In the genomic region with DNA sequence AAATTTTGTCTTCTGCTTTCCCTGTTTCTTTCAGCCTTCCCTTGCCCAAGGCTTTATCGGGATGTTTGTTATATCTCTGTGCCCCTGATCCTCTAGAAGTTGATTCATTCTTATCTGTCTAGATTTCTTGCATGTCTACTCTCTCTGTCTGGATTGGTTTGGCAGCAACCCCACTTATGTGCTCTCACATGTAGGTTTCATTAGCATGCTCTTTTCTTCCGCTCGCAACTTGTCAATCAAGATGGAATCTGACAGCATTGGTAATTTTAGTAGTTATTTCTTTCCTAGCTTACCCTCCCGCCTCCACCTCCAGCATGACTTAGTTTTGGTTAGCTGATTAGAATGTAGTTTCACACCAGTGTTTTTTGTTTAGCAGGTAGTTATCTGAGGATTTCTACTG, we compare ENCODE assay signal across 21 cellular contexts. TPM values are rescaled to one million over a fixed set of nuclear protein-coding genes. Genes with fewer than 3 reads are reported as not detected.
DNase-seq lines count a peak whose midpoint lies in the region; FAIRE-seq and TF ChIP-seq lines count a peak whose summit lies in the region.
"Had no signal": no experiment of that assay in that cellular context is flagged by ENCODE, and none has a peak within 500 bp of the region (broad histone marks: within the 10 kb centered on the region; RNA-seq: fewer than 3 reads in every experiment).

No MANE protein-coding gene starts in this region.

- H3K27ac Mint-ChIP-seq in nephron progenitor cell: no peak overlapping the region
- H3K27ac Mint-ChIP-seq: CD4-positive, alpha-beta memory T cell had no signal

- no peak overlapping the region for H4K5ac ChIP-seq in mesendoderm (ENCODE audit: low read length)

- no peak overlapping the region for H2BK120ac ChIP-seq in mesendoderm (ENCODE audit: low read depth, low read length)

- DNase-seq in HTR-8/SVneo (ENCODE audit: insufficient read length, low spot score) (no peak), amniotic epithelial cell (ENCODE audit: low read depth) (peak; percentile 83), mesendoderm (peak; percentile 11), smooth muscle cell (lab: John Stamatoyannopoulos, UW; ENCODE audit: unreplicated experiment) (no peak), NCI-H2081 (lab: John Stamatoyannopoulos, UW) (no peak), nephron progenitor cell (no peak)
- DNase-seq in NK-92 treated with Interleukin-12 subunit alpha and Interleukin-12 subunit beta, amount 100 ng/mL, for 24 hours (lab: John Stamatoyannopoulos, UW): no peak
- DNase-seq: CD4-positive, alpha-beta memory T cell; DMS153; EL; KG1; NCI-H1417 treated with DMSO at 0.1 percent for 48 hours; NCI-H187 treated with DMSO at 0.1 percent for 48 hours; NCI-H2171; NCI-H446 treated with DMSO at 0.1 percent for 48 hours; SJCRH30 had no signal

- H3F3A ChIP-seq in smooth muscle cell (ENCODE audit: low read depth): peaks cover 14% of the 10 kb centered on the region

- no peak overlapping the region for H2AK5ac ChIP-seq in mesendoderm (ENCODE audit: low read length)

- no peak overlapping the region for H3K27ac ChIP-seq in mesendoderm (ENCODE audit: low read depth, low read length)
- peak overlapping the region; percentile 45 for H3K27ac ChIP-seq in smooth muscle cell (ENCODE audit: low read depth)
- H3K27ac ChIP-seq: A549, BLaER1, SJCRH30 had no signal

- WGBS in mesendoderm (ENCODE audit: extremely low coverage, insufficient coverage, low lambda C conversion rate): no CpG with 5 or more reads among the region's 4 CpGs
- 40% methylated on average over 4 of the region's 4 CpGs for WGBS in smooth muscle cell (ENCODE audit: low lambda C conversion rate)

- no peak overlapping the region for H3K4ac ChIP-seq in mesendoderm (ENCODE audit: low read depth, low read length)

- H3K4me3 Mint-ChIP-seq in nephron progenitor cell: no peak overlapping the region
- H3K4me3 Mint-ChIP-seq: CD4-positive, alpha-beta memory T cell had no signal

- H4K8ac ChIP-seq in mesendoderm (ENCODE audit: low read depth, low read length): no peak overlapping the region

- H2AFZ ChIP-seq in smooth muscle cell (ENCODE audit: low read depth): no peak overlapping the region

- no peaks in the 10 kb centered on the region for H3K9me3 ChIP-seq in smooth muscle cell (replicated peaks; ENCODE audit: low read depth)
- H3K9me3 ChIP-seq: A549, BLaER1, SJCRH30 had no signal

- H3K79me1 ChIP-seq in mesendoderm (ENCODE audit: low read length): peaks cover 3% of the 10 kb centered on the region

- H3K4me2 ChIP-seq in mesendoderm (ENCODE audit: low read length) (no peak overlapping the region), smooth muscle cell (peak overlapping the region; percentile 68)
- H3K4me2 ChIP-seq: A549, BLaER1 had no signal

- TF ChIP-seq CTCF in smooth muscle cell (IDR thresholded peaks at IDR 0.05; ENCODE audit: borderline replicate concordance, insufficient read depth, poor library complexity, severe bottlenecking) (no peak), nephron progenitor cell (IDR thresholded peaks at IDR 0.05) (no peak)

- no peaks in the 10 kb centered on the region for H3K27me3 ChIP-seq in mesendoderm (ENCODE audit: insufficient read depth, low read length, poor library complexity)
- no peaks in the 10 kb centered on the region for H3K27me3 ChIP-seq in smooth muscle cell (ENCODE audit: low read depth)
- H3K27me3 ChIP-seq: BLaER1, SJCRH30 had no signal

- no peak overlapping the region for H3K18ac ChIP-seq in mesendoderm (ENCODE audit: low read length)

- peaks cover 7% of the 10 kb centered on the region for H3K4me1 ChIP-seq in mesendoderm (ENCODE audit: control insufficient read depth, low read depth, low read length)
- peaks cover 37% of the 10 kb centered on the region for H3K4me1 ChIP-seq in smooth muscle cell (ENCODE audit: low read depth)
- H3K4me1 ChIP-seq: A549 had no signal

- H2BK15ac ChIP-seq in mesendoderm (replicated peaks; ENCODE audit: low read depth): no peak overlapping the region

- no peaks in the 10 kb centered on the region for H3K27me3 Mint-ChIP-seq in nephron progenitor cell (ENCODE audit: low read depth, poor library complexity)
- H3K27me3 Mint-ChIP-seq: CD4-positive, alpha-beta memory T cell had no signal

- H4K20me1 ChIP-seq in smooth muscle cell (ENCODE audit: low read depth): peaks cover 28% of the 10 kb centered on the region

- no peaks in the 10 kb centered on the region for H3K36me3 Mint-ChIP-seq in nephron progenitor cell (ENCODE audit: low read depth)
- H3K36me3 Mint-ChIP-seq: CD4-positive, alpha-beta memory T cell had no signal

- FAIRE-seq in HTR-8/SVneo (lab: Jason Lieb, UNC): peak; percentile 20
- FAIRE-seq: A549, GM12891, H1, HepG2 had no signal

- no peaks in the 10 kb centered on the region for H3K9me3 Mint-ChIP-seq in nephron progenitor cell
- H3K9me3 Mint-ChIP-seq: CD4-positive, alpha-beta memory T cell had no signal

- no peak overlapping the region for H3K56ac ChIP-seq in mesendoderm (ENCODE audit: low read length)

- H3K79me2 ChIP-seq in mesendoderm (ENCODE audit: control insufficient read depth, insufficient read depth, low read length): no peaks in the 10 kb centered on the region
- peaks cover 48% of the 10 kb centered on the region for H3K79me2 ChIP-seq in smooth muscle cell (ENCODE audit: low read depth)

- H2BK5ac ChIP-seq in mesendoderm (ENCODE audit: low read length): no peak overlapping the region

- no peak overlapping the region for H3K4me3 ChIP-seq in mesendoderm (ENCODE audit: low read length)
- H3K4me3 ChIP-seq in smooth muscle cell: no peak overlapping the region
- H3K4me3 ChIP-seq: A549, BLaER1, SJCRH30 had no signal

- no peaks in the 10 kb centered on the region for H3K36me3 ChIP-seq in mesendoderm (ENCODE audit: control insufficient read depth, insufficient read depth, low read length)
- no peaks in the 10 kb centered on the region for H3K36me3 ChIP-seq in smooth muscle cell (ENCODE audit: low read depth)
- H3K36me3 ChIP-seq: BLaER1, SJCRH30 had no signal

- H3K4me1 Mint-ChIP-seq in nephron progenitor cell: peaks cover 5% of the 10 kb centered on the region

- H3K23ac ChIP-seq in mesendoderm (ENCODE audit: low read length): no peak overlapping the region

- H3K9ac ChIP-seq in mesendoderm (ENCODE audit: low read length) (no peak overlapping the region), smooth muscle cell (ENCODE audit: low read depth) (no peak overlapping the region)
- H3K9ac ChIP-seq: BLaER1 had no signal

RNA-seq across cellular contexts. Expression of gene LRRC1, which starts 39.3 kb away (rescaled TPM):
- polyA plus RNA-seq in mesendoderm (2013, experiment 1 of 2): 6.6 TPM
- 6.9 TPM for polyA plus RNA-seq in mesendoderm (2013, experiment 2 of 2)
- total RNA-seq in smooth muscle cell: 19.9 and 24.0 TPM in 2 replicates
- 11.8 and 14.6 TPM in 2 replicates for polyA plus RNA-seq in smooth muscle cell

Comparison
In these comparisons a context has a peak if more than half of its experiments do, and no peak if none do; other contexts are left out.
1. DNase-seq: peak in amniotic epithelial cell (single experiment) and mesendoderm (single experiment); none in HTR-8/SVneo (single experiment), smooth muscle cell (single experiment), NK-92 treated with Interleukin-12 subunit alpha and Interleukin-12 subunit beta, amount 100 ng/mL, for 24 hours (single experiment), NCI-H2081 (0 of 2) and nephron progenitor cell (single experiment).